Comparison of ENCODE assay signal across 8 cellular contexts in genomic region chr9:136088939-136089696, GRCh38. TPM values are rescaled to one million over a fixed set of nuclear protein-coding genes. Genes with fewer than 3 reads are reported as not detected.
DNase-seq lines count a peak whose midpoint lies in the region; FAIRE-seq and TF ChIP-seq lines count a peak whose summit lies in the region.
"Had no signal": no experiment of that assay in that cellular context is flagged by ENCODE, and none has a peak within 500 bp of the region (broad histone marks: within the 10 kb centered on the region; RNA-seq: fewer than 3 reads in every experiment).

No MANE protein-coding gene starts in this region.

- no peak overlapping the region; the same call in 1 of the 2 replicates for H2BK5ac ChIP-seq in H1 (ENCODE audit: low read depth, low read length)

- H2BK12ac ChIP-seq in H1 (ENCODE audit: low read depth, low read length) = no peak overlapping the region

- no peaks in the 10 kb centered on the region; the same call in 1 of the 2 replicates for H3K79me1 ChIP-seq in H1 (ENCODE audit: low read depth, low read length)

- no peak for TF ChIP-seq POLR2A in H1 (IDR thresholded peaks at IDR 0.05; ENCODE audit: control extremely low read depth in 1 of 2, low read depth in 2 of 2, low read length in 2 of 2)
- no peak for TF ChIP-seq POLR2A in prostate gland (IDR thresholded peaks at IDR 0.05)

- H3K4me3 ChIP-seq in H1 (ENCODE audit: extremely low read depth in 1 of 4, insufficient read depth in 2 of 4, low read depth in 3 of 4, low read length in 4 of 4) (no peak overlapping the region), prostate gland (no peak overlapping the region)

- no peak overlapping the region for H2BK120ac ChIP-seq in H1 (replicated peaks; ENCODE audit: low read depth, low read length)

- H2AK5ac ChIP-seq in H1 (ENCODE audit: low read depth, low read length) = no peak overlapping the region

- DNase-seq in GF-D8 (lab: John Stamatoyannopoulos, UW) = peak; percentile 76
- DNase-seq in NAMALWA (ENCODE audit: low spot score) = peak; percentile 46
- no peak for DNase-seq in H1 (ENCODE audit: low read depth in 1 of 2, low spot score in 2 of 2)
- no peak for DNase-seq in prostate gland (ENCODE audit: low spot score)
- no peak for DNase-seq in stimulated activated naive CD4-positive, alpha-beta T cell treated with Interleukin-2 at 50 U/mL for 16 hours (lab: John Stamatoyannopoulos, UW)
- no peak for DNase-seq in GM13977 (ENCODE audit: low spot score)
- no peak for DNase-seq in KG1 (lab: John Stamatoyannopoulos, UW)
- DNase-seq: cortex of kidney had no signal

- peak overlapping the region; percentile 63 for H3K4ac ChIP-seq in H1 (replicated peaks; ENCODE audit: insufficient read length, low read depth, low read length)

- H2BK20ac ChIP-seq in H1 (ENCODE audit: low read length) = no peak overlapping the region

- H3K23me2 ChIP-seq in H1 (ENCODE audit: low read depth, low read length) = peaks cover 3% of the 10 kb centered on the region; the same call in 1 of the 2 replicates

- no peak overlapping the region for H3K23ac ChIP-seq in H1 (ENCODE audit: insufficient read length)

- H3K79me2 ChIP-seq in H1 (ENCODE audit: control insufficient read depth in 1 of 2, insufficient read depth in 2 of 2, low read length in 2 of 2) = peaks cover 0 to 6% of the 10 kb centered on the region in 2 experiments; a peak in 1 of 4 replicates

- H3K9me3 ChIP-seq in H1 (ENCODE audit: insufficient read depth in 2 of 2, low read depth in 1 of 2, low read length in 1 of 2) (no peaks in the 10 kb centered on the region), prostate gland (no peaks in the 10 kb centered on the region)

- no peak overlapping the region for H3K14ac ChIP-seq in H1 (ENCODE audit: insufficient read length)

- H3K9ac ChIP-seq in H1 (replicated peaks in 1 of 4; ENCODE audit: extremely low read depth in 1 of 4, low read depth in 3 of 4, low read length in 3 of 4) = no peak overlapping the region

- H4K8ac ChIP-seq in H1 (ENCODE audit: extremely low read depth, insufficient read depth, low read length) = peak overlapping the region; percentile 35; the same call in 1 of the 2 replicates

- CTCF ChIA-PET in H1 (lab: Charles Lee; ENCODE audit: partially characterized antibody) = interaction anchor here (0.9 to 1.6 kb wide), 3 partner anchors 16 to 42 kb away, joined by 4 to 6 read pairs (median 4); no protein-coding TSS in a partner anchor

- no peak overlapping the region for H2BK15ac ChIP-seq in H1 (ENCODE audit: low read length)

- H4K20me1 ChIP-seq in H1 (replicated peaks in 1 of 2; ENCODE audit: control insufficient read depth in 1 of 2, insufficient read depth in 2 of 2, low read length in 2 of 2) = peaks cover 3 to 5% of the 10 kb centered on the region in 2 experiments

- 79% methylated on average over 16 of the region's 22 CpGs; no CpG with 5 or more reads in 1 of the 2 experiments for WGBS in H1 (ENCODE audit: extremely low coverage in 1 of 2, insufficient coverage in 1 of 2, insufficient read length in 1 of 2, insufficient replicate concordance in 2 of 2, low coverage in 1 of 2, low lambda C conversion rate in 2 of 2, missing lambda C conversion rate in 1 of 2), 2 experiments
- 37% methylated on average over 21 of the region's 22 CpGs for WGBS in prostate gland

- TF ChIP-seq RAD21 in H1 (IDR thresholded peaks at IDR 0.05 in 1 of 2, conservative IDR thresholded peaks at IDR 0.05 in 1 of 2; ENCODE audit: low read depth in 2 of 2, low read length in 2 of 2) = no peak

- in situ Hi-C loops in GM13977 (cut with MboI; ENCODE audit: low pct_unique_long_range_greater_than_20kb, low sequenced_read_pairs, unreplicated experiment) = no loop called here

- H3K36me3 ChIP-seq in H1 (ENCODE audit: control insufficient read depth in 2 of 4, insufficient read depth in 4 of 4, low read length in 3 of 4) (no peaks in the 10 kb centered on the region), prostate gland (no peaks in the 10 kb centered on the region)

- H3K56ac ChIP-seq in H1 (replicated peaks; ENCODE audit: insufficient read length, low read depth, low read length) = no peak overlapping the region

- H3K4me1 ChIP-seq in H1 (replicated peaks in 1 of 4; ENCODE audit: control insufficient read depth in 3 of 4, insufficient read depth in 4 of 4, low read length in 3 of 4) = peaks cover 0 to 38% (median 20%) of the 10 kb centered on the region in 4 experiments; a peak in 6 of 7 replicates
- peaks cover 8% of the 10 kb centered on the region for H3K4me1 ChIP-seq in prostate gland (replicated peaks)

- no peak overlapping the region for H2AFZ ChIP-seq in H1 (ENCODE audit: low read length)

- no peak overlapping the region for H4K91ac ChIP-seq in H1 (replicated peaks; ENCODE audit: insufficient read length, low read length)

- TF ChIP-seq CTCF in H1 (IDR thresholded peaks at IDR 0.05; ENCODE audit: control extremely low read depth in 1 of 3, insufficient read depth in 1 of 3, low read depth in 1 of 3, low read length in 3 of 3) (no peak), prostate gland (IDR thresholded peaks at IDR 0.05) (no peak), GM13977 (IDR thresholded peaks at IDR 0.05; ENCODE audit: extremely low read depth, insufficient read depth, missing control alignments) (no peak)

- H3K27me3 ChIP-seq in H1 (replicated peaks in 1 of 4; ENCODE audit: control insufficient read depth in 3 of 4, extremely low read depth in 1 of 4, insufficient read depth in 3 of 4, low read length in 3 of 4) = peaks cover 2 to 13% (median 10%) of the 10 kb centered on the region in 4 experiments; a peak in 6 of 7 replicates
- no peaks in the 10 kb centered on the region for H3K27me3 ChIP-seq in prostate gland (replicated peaks; ENCODE audit: insufficient read depth)

- TF ChIP-seq EP300 in H1 (IDR thresholded peaks at IDR 0.05; ENCODE audit: borderline replicate concordance in 1 of 2, low read depth in 2 of 2, low read length in 2 of 2) = no peak

- intact Hi-C loops in prostate gland (cut with DNase I) = loop anchor here (2.0 to 5.0 kb wide), 2 partner anchors 22 to 33 kb away; no protein-coding TSS in a partner anchor

- no peak for FAIRE-seq in H1 (lab: Jason Lieb, UNC)

- no peak overlapping the region for H4K5ac ChIP-seq in H1 (ENCODE audit: insufficient read length, low read depth, low read length)

- H3K4me2 ChIP-seq in H1 (ENCODE audit: insufficient read depth in 1 of 2, low read depth in 2 of 2, low read length in 2 of 2) = no peak overlapping the region

- POLR2A ChIA-PET in H1 (lab: Charles Lee; ENCODE audit: partially characterized antibody) = interaction anchor here (1.1 kb wide), 1 partner anchor 22 kb away, joined by 4 read pairs; no protein-coding TSS in a partner anchor

- H3K27ac ChIP-seq in H1 (ENCODE audit: low read depth, low read length) (no peak overlapping the region), prostate gland (peak overlapping the region; percentile 37 to 62)

- H3K18ac ChIP-seq in H1 (ENCODE audit: extremely low read depth, low read length) = no peak overlapping the region; the same call in 1 of the 2 replicates

TF ChIP-seq in H1, 55 proteins besides CTCF, POLR2A, EP300 and RAD21:
- no peak for TF ChIP-seq RFX5 (IDR thresholded peaks at IDR 0.05; ENCODE audit: borderline replicate concordance, low read depth, low read length)

RNA-seq across cellular contexts. Expression of gene NACC2, which starts 6.0 kb away (rescaled TPM):
- 13.6 and 14.0 TPM in 2 replicates for total RNA-seq in H1 (2021; fragmentation: NEBNext Ultra II Directional; extraction: Animal tissue kit (Norgen Biotek cat#: 25700))
- 8.3 and 14.9 TPM in 2 replicates for polyA plus RNA-seq in H1 (2011; rRNA removed)
- 10.8 TPM for polyA plus RNA-seq in H1 (2011; cell fraction: cytosol; rRNA removed)
- polyA plus RNA-seq in H1 (2011; cell fraction: nucleus; rRNA removed) = 16.7 TPM
- 6.6 to 9.5 TPM (median 8.4 TPM) in 4 replicates for polyA plus RNA-seq in H1 (2012, experiment 1 of 2)
- 5.6 TPM for polyA plus RNA-seq in H1 (2012, experiment 2 of 2)
- 6.3 TPM for polyA plus RNA-seq in H1 (2013, experiment 1 of 2)
- polyA plus RNA-seq in H1 (2013, experiment 2 of 2) = 6.3 TPM
- polyA minus RNA-seq in H1 (2011; rRNA and poly(A)+ RNA removed) = 6.4 and 8.3 TPM in 2 replicates
- 12.7 TPM for polyA minus RNA-seq in H1 (2011; cell fraction: cytosol; rRNA and poly(A)+ RNA removed)
- polyA minus RNA-seq in H1 (2011; cell fraction: nucleus; rRNA and poly(A)+ RNA removed) = 10.0 TPM
- total RNA-seq in prostate gland = 10 to 100 TPM; 24.5 to 55.2 TPM

RNA-seq across cellular contexts. Expression of gene TMEM250, which starts 29.6 kb away (rescaled TPM):
- 34.9 and 35.3 TPM in 2 replicates for total RNA-seq in H1 (2021; fragmentation: NEBNext Ultra II Directional; extraction: Animal tissue kit (Norgen Biotek cat#: 25700))
- 22.3 and 36.1 TPM in 2 replicates for polyA plus RNA-seq in H1 (2011; rRNA removed)
- 29.7 TPM for polyA plus RNA-seq in H1 (2011; cell fraction: cytosol; rRNA removed)
- 51.9 TPM for polyA plus RNA-seq in H1 (2011; cell fraction: nucleus; rRNA removed)
- polyA plus RNA-seq in H1 (2012, experiment 1 of 2) = 27.3 to 39.7 TPM (median 36.4 TPM) in 4 replicates
- polyA plus RNA-seq in H1 (2012, experiment 2 of 2) = 42.5 TPM
- 22.7 TPM for polyA plus RNA-seq in H1 (2013, experiment 1 of 2)
- 22.4 TPM for polyA plus RNA-seq in H1 (2013, experiment 2 of 2)
- 16.0 TPM in 2 replicates for polyA minus RNA-seq in H1 (2011; rRNA and poly(A)+ RNA removed)
- polyA minus RNA-seq in H1 (2011; cell fraction: cytosol; rRNA and poly(A)+ RNA removed) = 31.0 TPM
- 33.8 TPM for polyA minus RNA-seq in H1 (2011; cell fraction: nucleus; rRNA and poly(A)+ RNA removed)
- total RNA-seq in prostate gland = 10 to 100 TPM; 44.7 to 65.1 TPM

Comparison
In these comparisons a context has a peak if more than half of its experiments do, and no peak if none do; other contexts are left out.
1. DNase-seq: peak in GF-D8 (single experiment) and NAMALWA (single experiment); none in H1 (0 of 2), prostate gland (single experiment), stimulated activated naive CD4-positive, alpha-beta T cell treated with Interleukin-2 at 50 U/mL for 16 hours (single experiment), GM13977 (single experiment) and KG1 (single experiment).